In the genomic region with DNA sequence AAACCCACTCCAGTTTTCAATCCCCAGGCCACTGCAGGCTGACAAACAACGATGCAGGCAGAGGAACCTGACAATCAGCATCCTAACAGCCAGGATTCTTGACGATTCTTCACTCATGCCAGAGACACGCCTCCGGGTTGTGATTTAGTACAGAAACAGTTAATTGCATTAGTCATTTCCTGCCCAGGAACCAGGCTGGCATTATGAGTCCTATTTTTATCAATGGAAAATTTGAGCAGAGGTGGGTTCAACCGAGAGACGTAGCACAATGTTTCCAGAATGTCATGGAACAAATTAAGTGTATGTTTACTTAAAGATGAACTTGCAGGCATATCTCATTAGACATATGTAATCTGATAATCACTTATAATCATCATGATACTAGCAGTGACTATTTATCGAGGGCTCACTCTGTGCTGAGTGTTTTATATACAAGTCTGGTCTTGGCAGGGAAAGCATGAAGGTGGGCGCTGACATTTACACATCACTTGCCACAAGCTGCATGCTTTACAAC, we compare ENCODE assay signal across 8 cellular contexts.
DNase-seq lines count a peak whose midpoint lies in the region; ATAC-seq and TF ChIP-seq lines count a peak whose summit lies in the region.

No MANE protein-coding gene starts in this region.

- CTCF ChIA-PET in activated naive CD4-positive, alpha-beta T cell treated with anti-CD3 and anti-CD28 coated beads for 36 hours (lab: Charles Lee) = interaction anchor here (0.6 to 5.2 kb wide), 6 partner anchors 8 to 127 kb away, joined by 3 to 102 read pairs (median 23); no protein-coding TSS in a partner anchor
- CTCF ChIA-PET in activated naive CD4-positive, alpha-beta T cell treated with anti-CD3 and anti-CD28 coated beads, Interleukin-2, amount 10 ng/mL, durations not matched to agents 7 days and 5 days (lab: Charles Lee) = interaction anchor here (0.7 to 8.4 kb wide), 6 partner anchors 8 to 159 kb away, joined by 3 to 105 read pairs (median 8); no protein-coding TSS in a partner anchor

- no peak overlapping the region for H3K4me3 ChIP-seq in fibroblast of lung (replicated peaks in 1 of 4; ENCODE audit: control extremely low read depth in 1 of 4, insufficient read depth in 1 of 4, low read depth in 3 of 4, low read length in 4 of 4)

- no peak for TF ChIP-seq CTCF in fibroblast of lung (conservative IDR thresholded peaks at IDR 0.05 in 1 of 2, IDR thresholded peaks at IDR 0.05 in 1 of 2; ENCODE audit: low read depth in 1 of 2, low read length in 2 of 2)

- H3K9me3 ChIP-seq in fibroblast of lung (ENCODE audit: control insufficient read depth, insufficient read depth, low read depth, low read length) = no peaks in the 10 kb centered on the region

- no peaks in the 10 kb centered on the region for H3K36me3 Mint-ChIP-seq in activated naive CD4-positive, alpha-beta T cell treated with anti-CD3 and anti-CD28 coated beads for 36 hours (ENCODE audit: low read depth)
- H3K36me3 Mint-ChIP-seq in activated naive CD4-positive, alpha-beta T cell treated with anti-CD3 and anti-CD28 coated beads, Interleukin-2, amount 10 ng/mL, durations not matched to agents 7 days and 5 days = no peaks in the 10 kb centered on the region
- peaks cover 5% of the 10 kb centered on the region for H3K36me3 Mint-ChIP-seq in stimulated activated naive CD8-positive, alpha-beta T cell treated with anti-CD3 and anti-CD28 coated beads, Interleukin-15, Interleukin-2, amounts not matched to agents 100 ng/mL and 50 ng/mL, for 24 hours (ENCODE audit: low read depth)

- no peak overlapping the region for H3K9ac ChIP-seq in fibroblast of lung (ENCODE audit: insufficient read depth, low read length)

- H3K4me3 Mint-ChIP-seq in activated naive CD4-positive, alpha-beta T cell treated with anti-CD3 and anti-CD28 coated beads for 36 hours = peak overlapping the region; percentile 22
- H3K4me3 Mint-ChIP-seq in activated naive CD4-positive, alpha-beta T cell treated with anti-CD3 and anti-CD28 coated beads, Interleukin-2, amount 10 ng/mL, durations not matched to agents 7 days and 5 days = no peak overlapping the region
- peak overlapping the region; percentile 44 for H3K4me3 Mint-ChIP-seq in stimulated activated naive CD8-positive, alpha-beta T cell treated with anti-CD3 and anti-CD28 coated beads, Interleukin-15, Interleukin-2, amounts not matched to agents 100 ng/mL and 50 ng/mL, for 24 hours

- H4K20me1 ChIP-seq in fibroblast of lung (ENCODE audit: control insufficient read depth, extremely low read depth, insufficient read depth, low read length) = no peaks in the 10 kb centered on the region

- H3K9me3 Mint-ChIP-seq in activated naive CD4-positive, alpha-beta T cell treated with anti-CD3 and anti-CD28 coated beads for 36 hours = no peaks in the 10 kb centered on the region
- H3K9me3 Mint-ChIP-seq in activated naive CD4-positive, alpha-beta T cell treated with anti-CD3 and anti-CD28 coated beads, Interleukin-2, amount 10 ng/mL, durations not matched to agents 7 days and 5 days = no peaks in the 10 kb centered on the region
- no peaks in the 10 kb centered on the region for H3K9me3 Mint-ChIP-seq in stimulated activated naive CD8-positive, alpha-beta T cell treated with anti-CD3 and anti-CD28 coated beads, Interleukin-15, Interleukin-2, amounts not matched to agents 100 ng/mL and 50 ng/mL, for 24 hours

- H3K36me3 ChIP-seq in fibroblast of lung (ENCODE audit: control insufficient read depth, insufficient read depth, low read length) = no peaks in the 10 kb centered on the region

- H2AFZ ChIP-seq in fibroblast of lung (ENCODE audit: low read length) = no peak overlapping the region

- intact Hi-C loops in activated naive CD4-positive, alpha-beta T cell treated with anti-CD3 and anti-CD28 coated beads for 36 hours (cut with micrococcal nuclease) = loop anchor here (1.0 to 5.0 kb wide), 15 partner anchors 8 to 1763 kb away; a partner anchor contains a TSS

- H3K27me3 Mint-ChIP-seq in activated naive CD4-positive, alpha-beta T cell treated with anti-CD3 and anti-CD28 coated beads for 36 hours (ENCODE audit: low read depth) = no peaks in the 10 kb centered on the region
- no peaks in the 10 kb centered on the region for H3K27me3 Mint-ChIP-seq in activated naive CD4-positive, alpha-beta T cell treated with anti-CD3 and anti-CD28 coated beads, Interleukin-2, amount 10 ng/mL, durations not matched to agents 7 days and 5 days
- no peaks in the 10 kb centered on the region for H3K27me3 Mint-ChIP-seq in stimulated activated naive CD8-positive, alpha-beta T cell treated with anti-CD3 and anti-CD28 coated beads, Interleukin-15, Interleukin-2, amounts not matched to agents 100 ng/mL and 50 ng/mL, for 24 hours

- peak overlapping the region; percentile 72 for H3K27ac ChIP-seq in fibroblast of lung (ENCODE audit: insufficient read depth, low read length)

- no peaks in the 10 kb centered on the region for H3K79me2 ChIP-seq in fibroblast of lung (ENCODE audit: control insufficient read depth, insufficient read depth, low read length)

- peak overlapping the region; percentile 90 for H3K27ac Mint-ChIP-seq in activated naive CD4-positive, alpha-beta T cell treated with anti-CD3 and anti-CD28 coated beads for 36 hours
- no peak overlapping the region for H3K27ac Mint-ChIP-seq in activated naive CD4-positive, alpha-beta T cell treated with anti-CD3 and anti-CD28 coated beads, Interleukin-2, amount 10 ng/mL, durations not matched to agents 7 days and 5 days
- peak overlapping the region; percentile 97 for H3K27ac Mint-ChIP-seq in stimulated activated naive CD8-positive, alpha-beta T cell treated with anti-CD3 and anti-CD28 coated beads, Interleukin-15, Interleukin-2, amounts not matched to agents 100 ng/mL and 50 ng/mL, for 24 hours

- peak overlapping the region; percentile 51 for H3K4me2 ChIP-seq in fibroblast of lung (ENCODE audit: extremely low read depth, insufficient read depth, low read length)

- no peak for ATAC-seq in HG03196 (IDR thresholded peaks at IDR 0.05; ENCODE audit: unreplicated experiment)
- no peak for ATAC-seq in GM18517 (IDR thresholded peaks at IDR 0.05; ENCODE audit: unreplicated experiment)

- no peaks in the 10 kb centered on the region for H3K27me3 ChIP-seq in fibroblast of lung (ENCODE audit: control insufficient read depth, insufficient read depth, low read length)

- peak; percentile 79 for DNase-seq in activated naive CD4-positive, alpha-beta T cell treated with anti-CD3 and anti-CD28 coated beads for 36 hours
- no peak for DNase-seq in activated naive CD4-positive, alpha-beta T cell treated with anti-CD3 and anti-CD28 coated beads, Interleukin-2, amount 10 ng/mL, durations not matched to agents 7 days and 5 days
- DNase-seq in SW480 (ENCODE audit: low spot score) (peak; percentile 46), fibroblast of lung (ENCODE audit: low read depth in 2 of 2) (peak; percentile 51 to 90), OCI-M1 (lab: John Stamatoyannopoulos, UW) (no peak)

- H3K4me1 Mint-ChIP-seq in activated naive CD4-positive, alpha-beta T cell treated with anti-CD3 and anti-CD28 coated beads for 36 hours (ENCODE audit: low read depth) = peaks cover 42% of the 10 kb centered on the region
- H3K4me1 Mint-ChIP-seq in activated naive CD4-positive, alpha-beta T cell treated with anti-CD3 and anti-CD28 coated beads, Interleukin-2, amount 10 ng/mL, durations not matched to agents 7 days and 5 days = peaks cover 12% of the 10 kb centered on the region
- peaks cover 33% of the 10 kb centered on the region for H3K4me1 Mint-ChIP-seq in stimulated activated naive CD8-positive, alpha-beta T cell treated with anti-CD3 and anti-CD28 coated beads, Interleukin-15, Interleukin-2, amounts not matched to agents 100 ng/mL and 50 ng/mL, for 24 hours (ENCODE audit: low read depth)

- peaks cover 3% of the 10 kb centered on the region for H3K4me1 ChIP-seq in fibroblast of lung (ENCODE audit: control insufficient read depth, extremely low read depth, insufficient read depth, low read length)

Comparison
In these comparisons a context has a peak if more than half of its experiments do, and no peak if none do; other contexts are left out.
1. DNase-seq: peak in activated naive CD4-positive, alpha-beta T cell treated with anti-CD3 and anti-CD28 coated beads for 36 hours (single experiment), SW480 (single experiment) and fibroblast of lung (2 of 2); none in activated naive CD4-positive, alpha-beta T cell treated with anti-CD3 and anti-CD28 coated beads, Interleukin-2, amount 10 ng/mL, durations not matched to agents 7 days and 5 days (single experiment) and OCI-M1 (single experiment).